In genomic region chr6:7138921-7139358, GRCh38 we compare ENCODE assay signal across 8 cellular contexts. TPM values are rescaled to one million over a fixed set of nuclear protein-coding genes. Genes with fewer than 3 reads are reported as not detected.
DNase-seq lines count a peak whose midpoint lies in the region; ATAC-seq and FAIRE-seq lines count a peak whose summit lies in the region.

No MANE protein-coding gene starts in this region.

- H3K9me3 Mint-ChIP-seq in T-cell = no peaks in the 10 kb centered on the region
- H3K9me3 Mint-ChIP-seq in stimulated activated effector memory CD8-positive, alpha-beta T cell treated with anti-CD3 and anti-CD28 coated beads, Interleukin-12 subunit alpha, Interleukin-12 subunit beta, amount 100 ng/mL, for 72 hours = no peaks in the 10 kb centered on the region

- peaks cover 62 to 77% (median 76%) of the 10 kb centered on the region in 3 donors for H3K4me1 Mint-ChIP-seq in T-cell
- H3K4me1 Mint-ChIP-seq in stimulated activated effector memory CD8-positive, alpha-beta T cell treated with anti-CD3 and anti-CD28 coated beads, Interleukin-12 subunit alpha, Interleukin-12 subunit beta, amount 100 ng/mL, for 72 hours = peaks cover 44% of the 10 kb centered on the region

- H3K4me3 Mint-ChIP-seq in T-cell = peak overlapping the region; percentile 11 to 77 (median 44)
- peak overlapping the region; percentile 70 for H3K4me3 Mint-ChIP-seq in stimulated activated effector memory CD8-positive, alpha-beta T cell treated with anti-CD3 and anti-CD28 coated beads, Interleukin-12 subunit alpha, Interleukin-12 subunit beta, amount 100 ng/mL, for 72 hours

- no peaks in the 10 kb centered on the region for H3K27me3 Mint-ChIP-seq in T-cell

- DNase-seq in SIG-M5 treated with dmso at 0.1 percent for 504 hours (lab: John Stamatoyannopoulos, UW; ENCODE audit: unreplicated experiment) (peak; percentile 30), SIG-M5 (lab: John Stamatoyannopoulos, UW) (no peak), T-cell (peak in 29 of 34 experiments; percentile 32 to 75 (median 51)), germinal center (ENCODE audit: low spot score) (peak; percentile 21), D341Med (ENCODE audit: low spot score) (no peak), cerebellar cortex (ENCODE audit: low spot score) (no peak), frontal cortex (ENCODE audit: low spot score in 2 of 2) (no peak)
- no peak for DNase-seq in stimulated activated effector memory CD8-positive, alpha-beta T cell treated with anti-CD3 and anti-CD28 coated beads, Interleukin-12 subunit alpha, Interleukin-12 subunit beta, amount 100 ng/mL, for 72 hours (ENCODE audit: low spot score in 2 of 2)

- H3K27ac Mint-ChIP-seq in T-cell = peak overlapping the region; percentile 98 to 99
- H3K27ac Mint-ChIP-seq in stimulated activated effector memory CD8-positive, alpha-beta T cell treated with anti-CD3 and anti-CD28 coated beads, Interleukin-12 subunit alpha, Interleukin-12 subunit beta, amount 100 ng/mL, for 72 hours = no peak overlapping the region

- FAIRE-seq in frontal cortex (lab: Jason Lieb, UNC) = no peak

- POLR2A ChIA-PET in T-cell (lab: Charles Lee) = interaction anchor here in 1 of 2 donors (1.8 kb wide), 1 partner anchor 24 kb away, joined by 7 read pairs; no protein-coding TSS in a partner anchor

- CTCF ChIA-PET in T-cell (lab: Charles Lee) = interaction anchor here in 1 of 2 donors (1.3 to 1.5 kb wide), 3 partner anchors 8 to 65 kb away, joined by 4 to 5 read pairs (median 4); no protein-coding TSS in a partner anchor

- ATAC-seq in T-cell (replicated peaks in 1 of 4) = peak in 2 of 4 experiments; percentile 14 to 45
- peak; percentile 42 for ATAC-seq in stimulated activated effector memory CD8-positive, alpha-beta T cell treated with anti-CD3 and anti-CD28 coated beads, Interleukin-12 subunit alpha, Interleukin-12 subunit beta, amount 100 ng/mL, for 72 hours

- no peaks in the 10 kb centered on the region for H3K36me3 Mint-ChIP-seq in T-cell
- no peaks in the 10 kb centered on the region for H3K36me3 Mint-ChIP-seq in stimulated activated effector memory CD8-positive, alpha-beta T cell treated with anti-CD3 and anti-CD28 coated beads, Interleukin-12 subunit alpha, Interleukin-12 subunit beta, amount 100 ng/mL, for 72 hours

RNA-seq across cellular contexts. Expression of gene RREB1, which starts 31.2 kb away (rescaled TPM):
- total RNA-seq in T-cell (10 to 100 TPM; 38.1 to 50.1 (median 39.6) TPM), frontal cortex (1.6 TPM)

Comparison
In these comparisons a context has a peak if more than half of its experiments do, and no peak if none do; other contexts are left out.
1. DNase-seq: peak in SIG-M5 treated with dmso at 0.1 percent for 504 hours (single experiment), T-cell (29 of 34) and germinal center (single experiment); none in SIG-M5 (single experiment), stimulated activated effector memory CD8-positive, alpha-beta T cell treated with anti-CD3 and anti-CD28 coated beads, Interleukin-12 subunit alpha, Interleukin-12 subunit beta, amount 100 ng/mL, for 72 hours (0 of 2), D341Med (single experiment), cerebellar cortex (single experiment) and frontal cortex (0 of 2).
2. RNA of gene RREB1, which starts 31.2 kb away (total RNA-seq): 38.1 to 50.1 TPM in T-cell; 1.6 TPM in frontal cortex (single experiment); every median in the first group is over 10 times any median in the second.